ENCODE assay signal across 2 cellular contexts in genomic region chr4:125085-125820, GRCh38.
TF ChIP-seq lines count a peak whose summit lies in the region.

No MANE protein-coding gene starts in this region.

TF ChIP-seq in liver, 16 proteins besides CTCF, POLR2A, EP300 and RAD21 (continued from another document):
- TF ChIP-seq ATF3 (IDR thresholded peaks at IDR 0.05), result no peak

TF ChIP-seq in HepG2, 621 proteins besides CTCF, POLR2A, EP300 and RAD21 (continued from another document):
- TF ChIP-seq BCL6 (CRISPR knock-in tag; IDR thresholded peaks at IDR 0.05) (no peak), ZNF10 (CRISPR knock-in tag; IDR thresholded peaks at IDR 0.05; ENCODE audit: borderline replicate concordance, low read depth) (no peak), KLF15 (CRISPR knock-in tag; IDR thresholded peaks at IDR 0.05; ENCODE audit: borderline replicate concordance) (no peak), ZNF878 (CRISPR knock-in tag; IDR thresholded peaks at IDR 0.05) (no peak), HNRNPLL (IDR thresholded peaks at IDR 0.05; ENCODE audit: low read depth, low read length, poor library complexity, severe bottlenecking) (no peak), ONECUT2 (CRISPR knock-in tag; IDR thresholded peaks at IDR 0.05) (no peak), FOXO4 (CRISPR knock-in tag; conservative IDR thresholded peaks at IDR 0.05) (no peak), DMAP1 (CRISPR knock-in tag; IDR thresholded peaks at IDR 0.05) (no peak), ZNF607 (CRISPR knock-in tag; IDR thresholded peaks at IDR 0.05; ENCODE audit: borderline replicate concordance) (no peak), ZNF773 (CRISPR knock-in tag; IDR thresholded peaks at IDR 0.05; ENCODE audit: borderline replicate concordance) (no peak), GFI1 (CRISPR knock-in tag; IDR thresholded peaks at IDR 0.05; ENCODE audit: borderline replicate concordance) (no peak)
- TF ChIP-seq, protein P1, sequence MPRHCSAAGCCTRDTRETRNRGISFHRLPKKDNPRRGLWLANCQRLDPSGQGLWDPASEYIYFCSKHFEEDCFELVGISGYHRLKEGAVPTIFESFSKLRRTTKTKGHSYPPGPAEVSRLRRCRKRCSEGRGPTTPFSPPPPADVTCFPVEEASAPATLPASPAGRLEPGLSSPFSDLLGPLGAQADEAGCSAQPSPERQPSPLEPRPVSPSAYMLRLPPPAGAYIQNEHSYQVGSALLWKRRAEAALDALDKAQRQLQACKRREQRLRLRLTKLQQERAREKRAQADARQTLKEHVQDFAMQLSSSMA (CRISPR knock-in tag; IDR thresholded peaks at IDR 0.05), result no peak
- TF ChIP-seq, protein P2, sequence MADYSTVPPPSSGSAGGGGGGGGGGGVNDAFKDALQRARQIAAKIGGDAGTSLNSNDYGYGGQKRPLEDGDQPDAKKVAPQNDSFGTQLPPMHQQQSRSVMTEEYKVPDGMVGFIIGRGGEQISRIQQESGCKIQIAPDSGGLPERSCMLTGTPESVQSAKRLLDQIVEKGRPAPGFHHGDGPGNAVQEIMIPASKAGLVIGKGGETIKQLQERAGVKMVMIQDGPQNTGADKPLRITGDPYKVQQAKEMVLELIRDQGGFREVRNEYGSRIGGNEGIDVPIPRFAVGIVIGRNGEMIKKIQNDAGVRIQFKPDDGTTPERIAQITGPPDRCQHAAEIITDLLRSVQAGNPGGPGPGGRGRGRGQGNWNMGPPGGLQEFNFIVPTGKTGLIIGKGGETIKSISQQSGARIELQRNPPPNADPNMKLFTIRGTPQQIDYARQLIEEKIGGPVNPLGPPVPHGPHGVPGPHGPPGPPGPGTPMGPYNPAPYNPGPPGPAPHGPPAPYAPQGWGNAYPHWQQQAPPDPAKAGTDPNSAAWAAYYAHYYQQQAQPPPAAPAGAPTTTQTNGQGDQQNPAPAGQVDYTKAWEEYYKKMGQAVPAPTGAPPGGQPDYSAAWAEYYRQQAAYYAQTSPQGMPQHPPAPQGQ (CRISPR knock-in tag; IDR thresholded peaks at IDR 0.05; ENCODE audit: borderline replicate concordance), result no peak
- TF ChIP-seq, protein P3, sequence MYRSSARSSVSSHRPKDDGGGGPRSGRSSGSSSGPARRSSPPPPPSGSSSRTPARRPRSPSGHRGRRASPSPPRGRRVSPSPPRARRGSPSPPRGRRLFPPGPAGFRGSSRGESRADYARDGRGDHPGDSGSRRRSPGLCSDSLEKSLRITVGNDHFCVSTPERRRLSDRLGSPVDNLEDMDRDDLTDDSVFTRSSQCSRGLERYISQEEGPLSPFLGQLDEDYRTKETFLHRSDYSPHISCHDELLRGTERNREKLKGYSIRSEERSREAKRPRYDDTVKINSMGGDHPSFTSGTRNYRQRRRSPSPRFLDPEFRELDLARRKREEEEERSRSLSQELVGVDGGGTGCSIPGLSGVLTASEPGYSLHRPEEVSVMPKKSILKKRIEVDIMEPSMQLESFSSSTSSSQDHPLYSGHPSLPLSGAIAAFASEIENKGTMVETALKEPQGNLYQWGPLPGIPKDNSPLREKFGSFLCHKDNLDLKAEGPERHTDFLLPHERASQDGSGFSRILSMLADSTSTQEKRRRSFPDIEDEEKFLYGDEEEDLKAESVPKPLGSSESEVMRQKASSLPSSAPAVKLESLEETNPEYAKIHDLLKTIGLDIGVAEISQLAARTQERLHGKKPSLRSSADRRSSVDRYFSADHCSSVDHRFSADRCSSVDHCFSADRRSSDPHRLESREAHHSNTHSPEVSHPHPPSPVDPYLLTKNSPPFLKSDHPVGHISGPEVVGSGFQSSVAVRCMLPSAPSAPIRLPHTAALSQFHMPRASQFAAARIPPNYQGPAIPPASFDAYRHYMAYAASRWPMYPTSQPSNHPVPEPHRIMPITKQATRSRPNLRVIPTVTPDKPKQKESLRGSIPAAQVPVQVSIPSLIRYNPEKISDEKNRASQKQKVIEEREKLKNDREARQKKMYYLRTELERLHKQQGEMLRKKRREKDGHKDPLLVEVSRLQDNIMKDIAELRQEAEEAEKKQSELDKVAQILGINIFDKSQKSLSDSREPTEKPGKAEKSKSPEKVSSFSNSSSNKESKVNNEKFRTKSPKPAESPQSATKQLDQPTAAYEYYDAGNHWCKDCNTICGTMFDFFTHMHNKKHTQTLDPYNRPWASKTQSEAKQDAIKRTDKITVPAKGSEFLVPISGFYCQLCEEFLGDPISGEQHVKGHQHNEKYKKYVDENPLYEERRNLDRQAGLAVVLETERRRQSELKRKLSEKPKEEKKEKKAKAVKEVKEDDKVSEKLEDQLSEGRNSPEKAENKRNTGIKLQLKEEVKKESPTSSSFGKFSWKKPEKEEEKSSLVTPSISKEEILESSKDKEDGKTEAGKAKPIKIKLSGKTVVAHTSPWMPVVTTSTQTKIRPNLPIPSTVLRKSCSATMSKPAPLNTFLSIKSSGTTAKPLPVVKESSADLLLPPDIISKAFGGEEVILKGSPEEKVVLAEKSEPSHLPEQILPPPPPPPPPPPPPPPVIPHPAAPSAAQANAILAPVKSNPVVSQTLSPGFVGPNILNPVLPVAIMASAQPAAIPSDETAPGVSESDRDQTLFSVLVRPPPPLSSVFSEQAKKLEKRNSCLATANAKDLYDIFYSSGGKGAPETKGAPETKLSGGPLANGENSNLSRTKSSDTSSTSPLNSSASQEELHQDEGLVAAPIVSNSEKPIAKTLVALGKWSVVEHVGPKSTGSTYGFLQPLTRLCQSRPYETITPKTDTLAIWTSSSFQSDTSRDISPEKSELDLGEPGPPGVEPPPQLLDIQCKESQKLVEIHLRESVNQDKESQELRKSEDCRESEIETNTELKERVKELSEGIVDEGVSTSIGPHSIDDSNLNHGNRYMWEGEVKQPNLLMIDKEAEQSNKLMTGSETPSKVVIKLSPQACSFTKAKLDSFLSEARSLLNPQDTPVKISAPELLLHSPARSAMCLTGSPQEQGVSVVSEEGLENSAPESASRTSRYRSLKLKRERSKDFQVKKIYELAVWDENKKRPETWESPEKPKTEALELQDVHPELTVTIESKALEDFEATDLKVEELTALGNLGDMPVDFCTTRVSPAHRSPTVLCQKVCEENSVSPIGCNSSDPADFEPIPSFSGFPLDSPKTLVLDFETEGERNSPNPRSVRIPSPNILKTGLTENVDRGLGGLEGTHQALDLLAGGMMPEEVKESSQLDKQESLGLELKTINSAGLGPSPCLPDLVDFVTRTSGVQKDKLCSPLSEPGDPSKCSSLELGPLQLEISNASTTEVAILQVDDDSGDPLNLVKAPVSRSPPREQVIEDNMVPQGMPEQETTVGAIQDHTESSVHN (CRISPR knock-in tag; IDR thresholded peaks at IDR 0.05), result no peak
TF ChIP-seq in HepG2: peak in this region for 0.
